In genomic region chr11:8768625-8769333, GRCh38 we compare ENCODE assay signal across 11 cellular contexts.
DNase-seq lines count a peak whose midpoint lies in the region; ATAC-seq and TF ChIP-seq lines count a peak whose summit lies in the region.
"Had no signal": no experiment of that assay in that cellular context is flagged by ENCODE, and none has a peak within 500 bp of the region (broad histone marks: within the 10 kb centered on the region; RNA-seq: fewer than 3 reads in every experiment).

No MANE protein-coding gene starts in this region.

- H3K4me1 ChIP-seq in right atrium auricular region (peaks cover 0 to 88% of the 10 kb centered on the region in 2 donors), stomach (peaks cover 50 to 98% (median 76%) of the 10 kb centered on the region in 4 donors)

- no peaks in the 10 kb centered on the region for H3K9me3 Mint-ChIP-seq in HFFc6
- no peaks in the 10 kb centered on the region for H3K9me3 Mint-ChIP-seq in CD4-positive, alpha-beta T cell
- H3K9me3 Mint-ChIP-seq: central memory CD8-positive, alpha-beta T cell; T-cell had no signal

- peak overlapping the region; percentile 92 for H3K27ac Mint-ChIP-seq in HFFc6
- H3K27ac Mint-ChIP-seq in CD4-positive, alpha-beta T cell, result no peak overlapping the region
- H3K27ac Mint-ChIP-seq: T-cell had no signal

- H3K4me3 ChIP-seq in right atrium auricular region (no peak overlapping the region), stomach (no peak overlapping the region)

- H3K9me3 ChIP-seq in right atrium auricular region, result no peaks in the 10 kb centered on the region
- no peaks in the 10 kb centered on the region for H3K9me3 ChIP-seq in stomach
- H3K9me3 ChIP-seq in CD4-positive, alpha-beta T cell (ENCODE audit: control insufficient read depth, low read length), result no peaks in the 10 kb centered on the region

- TF ChIP-seq EP300 in stomach (IDR thresholded peaks at IDR 0.05), result no peak

- TF ChIP-seq CTCF in HFFc6 (IDR thresholded peaks at IDR 0.05), result peak; percentile 71
- TF ChIP-seq CTCF in right atrium auricular region (IDR thresholded peaks at IDR 0.05), result peak in 1 of 2 donors; percentile 49
- peak in 1 of 7 experiments; percentile 20 for TF ChIP-seq CTCF in stomach (IDR thresholded peaks at IDR 0.05)
- no peak for TF ChIP-seq CTCF in CD4-positive, alpha-beta T cell (IDR thresholded peaks at IDR 0.05)

- 63 to 76% (median 72%) methylated on average over 3 of the region's 3 CpGs for WGBS in stomach, 5 donors

- H3K27me3 Mint-ChIP-seq in HFFc6 (ENCODE audit: insufficient read depth), result no peaks in the 10 kb centered on the region; the same call in 1 of the 2 replicates
- no peaks in the 10 kb centered on the region for H3K27me3 Mint-ChIP-seq in CD4-positive, alpha-beta T cell

- DNase-seq in HFFc6 (peak; percentile 91), amniotic epithelial cell (ENCODE audit: low read depth) (peak; percentile 66), right atrium auricular region (ENCODE audit: low spot score) (no peak), stomach (peak; percentile 55), iPS-NIHi11 (ENCODE audit: low spot score) (no peak), NCI-H526 (lab: John Stamatoyannopoulos, UW) (no peak), NCI-H1436 treated with DMSO at 0.1 percent for 48 hours (lab: John Stamatoyannopoulos, UW) (no peak)
- DNase-seq in CD4-positive, alpha-beta T cell, result no peak
- DNase-seq: retina, T-cell had no signal

- H3K27ac ChIP-seq in right atrium auricular region (peak overlapping the region; percentile 85 to 88), stomach (peak overlapping the region; percentile 73 to 86 (median 76))
- H3K27ac ChIP-seq in CD4-positive, alpha-beta T cell (ENCODE audit: low read depth, low read length), result no peak overlapping the region

- TF ChIP-seq POLR2A in stomach (IDR thresholded peaks at IDR 0.05), result no peak

- peaks cover 91% of the 10 kb centered on the region for H3K4me1 Mint-ChIP-seq in HFFc6 (ENCODE audit: low read depth)
- H3K4me1 Mint-ChIP-seq in CD4-positive, alpha-beta T cell (ENCODE audit: low read depth), result no peaks in the 10 kb centered on the region
- H3K4me1 Mint-ChIP-seq: central memory CD8-positive, alpha-beta T cell; T-cell had no signal

- no peaks in the 10 kb centered on the region for H3K36me3 ChIP-seq in right atrium auricular region
- H3K36me3 ChIP-seq in stomach, result no peaks in the 10 kb centered on the region

- H3K27me3 ChIP-seq in right atrium auricular region, result no peaks in the 10 kb centered on the region
- H3K27me3 ChIP-seq in stomach, result no peaks in the 10 kb centered on the region
- no peaks in the 10 kb centered on the region for H3K27me3 ChIP-seq in CD4-positive, alpha-beta T cell (ENCODE audit: control insufficient read depth, insufficient read depth, low read length)

- CTCF ChIA-PET in CD4-positive, alpha-beta T cell (lab: Charles Lee), result interaction anchor here (0.7 kb wide), 1 partner anchor 10 kb away, joined by 3 read pairs; no protein-coding TSS in a partner anchor

- intact Hi-C loops in stomach (cut with DNase I; ENCODE audit: low total_unique reads), result no loop called here
- intact Hi-C loops in CD4-positive, alpha-beta T cell (cut with DNase I, micrococcal nuclease), result no loop called here

- peak overlapping the region; percentile 64 for H3K4me3 Mint-ChIP-seq in HFFc6
- H3K4me3 Mint-ChIP-seq in CD4-positive, alpha-beta T cell, result no peak overlapping the region
- H3K4me3 Mint-ChIP-seq: central memory CD8-positive, alpha-beta T cell; T-cell had no signal

- H3K36me3 Mint-ChIP-seq in HFFc6 (ENCODE audit: low read depth), result peaks cover 4% of the 10 kb centered on the region
- no peaks in the 10 kb centered on the region for H3K36me3 Mint-ChIP-seq in CD4-positive, alpha-beta T cell (ENCODE audit: low read depth)
- H3K36me3 Mint-ChIP-seq: T-cell had no signal

- no peak for ATAC-seq in CD4-positive, alpha-beta T cell (ENCODE audit: poor library complexity)
- ATAC-seq: T-cell had no signal

- POLR2A ChIA-PET in CD4-positive, alpha-beta T cell (lab: Charles Lee), result no interaction called here

Comparison
In these comparisons a context has a peak if more than half of its experiments do, and no peak if none do; other contexts are left out.
1. DNase-seq: peak in HFFc6 (single experiment), amniotic epithelial cell (single experiment) and stomach (single experiment); none in right atrium auricular region (single experiment), CD4-positive, alpha-beta T cell (0 of 10), iPS-NIHi11 (single experiment), NCI-H526 (0 of 2) and NCI-H1436 treated with DMSO at 0.1 percent for 48 hours (single experiment).